21 cellular contexts compared by ENCODE assay signal in genomic region chr6:24376875-24377274, GRCh38. TPM values are rescaled to one million over a fixed set of nuclear protein-coding genes. Genes with fewer than 3 reads are reported as not detected.
"Had no signal": no experiment of that assay in that cellular context is flagged by ENCODE, and none has a peak within 500 bp of the region (broad histone marks: within the 10 kb centered on the region; RNA-seq: fewer than 3 reads in every experiment).

No MANE protein-coding gene starts in this region.

- H3K9me3 ChIP-seq: tibial nerve, uterus had no signal

- H3K36me3 ChIP-seq: tibial nerve, uterus had no signal

- H3K27me3 Mint-ChIP-seq: progenitor cell of endocrine pancreas had no signal

- H2AFZ ChIP-seq: hepatocyte had no signal

- H3K36me3 Mint-ChIP-seq: activated naive CD4-positive, alpha-beta T cell treated with anti-CD3 and anti-CD28 coated beads, Interleukin-2, amount 10 ng/mL, durations not matched to agents 7 days and 5 days; brain had no signal

- H3K9me3 Mint-ChIP-seq: activated CD4-positive, alpha-beta T cell treated with anti-CD3 and anti-CD28 coated beads, Interleukin-2, amount 10 ng/mL, durations not matched to agents 24 days and 14 days; activated CD8-positive, alpha-beta T cell treated with anti-CD3 and anti-CD28 coated beads for 36 hours; activated naive CD4-positive, alpha-beta T cell treated with anti-CD3 and anti-CD28 coated beads, Interleukin-2, amount 10 ng/mL, durations not matched to agents 7 days and 5 days; activated naive CD8-positive, alpha-beta T cell treated with anti-CD3 and anti-CD28 coated beads, Interleukin-2, amount 50 U/mL, for 24 hours; activated T-helper 2 cell treated with anti-CD3 and anti-CD28 coated beads, Interferon-gamma antibody, Interleukin-2, Interleukin-4, amounts not matched to agents 10 μg/mL and 5 μg/mL and 100 μg/mL, durations not matched to agents 14 hours and 24 hours and 36 hours; stimulated activated naive CD8-positive, alpha-beta T cell treated with anti-CD3 and anti-CD28 coated beads, Interleukin-15, Interleukin-2, amounts not matched to agents 100 ng/mL and 50 ng/mL, for 24 hours; T-helper 1 cell treated with Interleukin-12 subunit alpha and Interleukin-12 subunit beta and Interleukin-4 antibody, amounts not matched to agents 30 μg/mL and 1 μg/mL, for 36 hours had no signal

- H3K27ac ChIP-seq: coronary artery, hepatocyte, tibial nerve, uterus had no signal

- DNase-seq: activated CD4-positive, alpha-beta T cell treated with anti-CD3 and anti-CD28 coated beads, Interleukin-2, amount 10 ng/mL, durations not matched to agents 24 days and 14 days; activated CD8-positive, alpha-beta T cell treated with anti-CD3 and anti-CD28 coated beads for 36 hours; activated naive CD4-positive, alpha-beta T cell treated with anti-CD3 and anti-CD28 coated beads, Interleukin-2, amount 10 ng/mL, durations not matched to agents 7 days and 5 days; activated naive CD8-positive, alpha-beta T cell treated with anti-CD3 and anti-CD28 coated beads, Interleukin-2, amount 50 U/mL, for 24 hours; activated T-cell treated with anti-CD3 and anti-CD28 coated beads, Interleukin-2, amount 50 U/mL, for 1 hour; anterior cingulate cortex; central memory CD4-positive, alpha-beta T cell; left colon; uterus had no signal

- H3K4me1 Mint-ChIP-seq: activated naive CD4-positive, alpha-beta T cell treated with anti-CD3 and anti-CD28 coated beads, Interleukin-2, amount 10 ng/mL, durations not matched to agents 7 days and 5 days; activated naive CD8-positive, alpha-beta T cell treated with anti-CD3 and anti-CD28 coated beads, Interleukin-2, amount 50 U/mL, for 24 hours had no signal

- H3K4me3 ChIP-seq: coronary artery, hepatocyte, lung, tibial nerve, uterus had no signal

- H3K27me3 ChIP-seq: hepatocyte, tibial nerve, uterus had no signal

- ATAC-seq: activated CD8-positive, alpha-beta T cell treated with anti-CD3 and anti-CD28 coated beads for 36 hours; activated naive CD8-positive, alpha-beta T cell treated with anti-CD3 and anti-CD28 coated beads, Interleukin-2, amount 50 U/mL, for 24 hours; esophagus mucosa; left colon had no signal

- H3K27ac Mint-ChIP-seq: activated CD4-positive, alpha-beta T cell treated with anti-CD3 and anti-CD28 coated beads, Interleukin-2, amount 10 ng/mL, durations not matched to agents 24 days and 14 days; activated CD8-positive, alpha-beta T cell treated with anti-CD3 and anti-CD28 coated beads for 36 hours; activated naive CD4-positive, alpha-beta T cell treated with anti-CD3 and anti-CD28 coated beads, Interleukin-2, amount 10 ng/mL, durations not matched to agents 7 days and 5 days; activated naive CD8-positive, alpha-beta T cell treated with anti-CD3 and anti-CD28 coated beads, Interleukin-2, amount 50 U/mL, for 24 hours; activated T-helper 2 cell treated with anti-CD3 and anti-CD28 coated beads, Interferon-gamma antibody, Interleukin-2, Interleukin-4, amounts not matched to agents 10 μg/mL and 5 μg/mL and 100 μg/mL, durations not matched to agents 14 hours and 24 hours and 36 hours; brain; progenitor cell of endocrine pancreas; stimulated activated naive CD8-positive, alpha-beta T cell treated with anti-CD3 and anti-CD28 coated beads, Interleukin-15, Interleukin-2, amounts not matched to agents 100 ng/mL and 50 ng/mL, for 24 hours; T-helper 1 cell treated with Interleukin-12 subunit alpha and Interleukin-12 subunit beta and Interleukin-4 antibody, amounts not matched to agents 30 μg/mL and 1 μg/mL, for 36 hours had no signal

- H3K4me2 ChIP-seq: hepatocyte had no signal

- H3K4me1 ChIP-seq: tibial nerve, uterus had no signal

- H3K4me3 Mint-ChIP-seq: activated CD4-positive, alpha-beta T cell treated with anti-CD3 and anti-CD28 coated beads, Interleukin-2, amount 10 ng/mL, durations not matched to agents 24 days and 14 days; activated CD8-positive, alpha-beta T cell treated with anti-CD3 and anti-CD28 coated beads for 36 hours; activated naive CD4-positive, alpha-beta T cell treated with anti-CD3 and anti-CD28 coated beads, Interleukin-2, amount 10 ng/mL, durations not matched to agents 7 days and 5 days; activated naive CD8-positive, alpha-beta T cell treated with anti-CD3 and anti-CD28 coated beads, Interleukin-2, amount 50 U/mL, for 24 hours; brain; neural crest cell; stimulated activated naive CD8-positive, alpha-beta T cell treated with anti-CD3 and anti-CD28 coated beads, Interleukin-15, Interleukin-2, amounts not matched to agents 100 ng/mL and 50 ng/mL, for 24 hours; T-helper 1 cell treated with Interleukin-12 subunit alpha and Interleukin-12 subunit beta and Interleukin-4 antibody, amounts not matched to agents 30 μg/mL and 1 μg/mL, for 36 hours had no signal

RNA-seq across cellular contexts. Expression of gene DCDC2, which starts 19.0 kb away (rescaled TPM):
- total RNA-seq: activated CD4-positive, alpha-beta T cell treated with anti-CD3 and anti-CD28 coated beads, Interleukin-2, amount 10 ng/mL, durations not matched to agents 24 days and 14 days; activated CD8-positive, alpha-beta T cell treated with anti-CD3 and anti-CD28 coated beads for 36 hours; activated T-helper 2 cell treated with anti-CD3 and anti-CD28 coated beads, Interferon-gamma antibody, Interleukin-2, Interleukin-4, amounts not matched to agents 10 μg/mL and 5 μg/mL and 100 μg/mL, durations not matched to agents 14 hours and 24 hours and 36 hours; esophagus mucosa; skeletal muscle tissue; tibial nerve had no signal
